Comparison of ENCODE assay signal across 8 cellular contexts in genomic region chr11:47177846-47178245, GRCh38. TPM values are rescaled to one million over a fixed set of nuclear protein-coding genes. Genes with fewer than 3 reads are reported as not detected.
DNase-seq lines count a peak whose midpoint lies in the region; ATAC-seq and TF ChIP-seq lines count a peak whose summit lies in the region.

No MANE protein-coding gene starts in this region.

- H3K4me3 ChIP-seq in IMR-90 (ENCODE audit: insufficient read depth, low read depth, low read length) (no peak overlapping the region), adrenal gland (no peak overlapping the region), left lung (peak overlapping the region in 1 of 2 donors; percentile 100), subcutaneous abdominal adipose tissue (ENCODE audit: low read depth in 1 of 5, low read length in 5 of 5) (peak overlapping the region; percentile 69 to 97 (median 80))

- peak overlapping the region; percentile 65 for H4K5ac ChIP-seq in IMR-90 (ENCODE audit: low read depth, low read length)

- no peak for DNase-seq in IMR-90
- DNase-seq in adrenal gland, result peak in 6 of 7 donors; percentile 70 to 93 (median 88)
- no peak for DNase-seq in left lung
- DNase-seq in NCI-H146 (lab: John Stamatoyannopoulos, UW), result no peak
- DNase-seq in GM10266 (ENCODE audit: extremely low spot score), result no peak

- H3K27ac ChIP-seq in IMR-90 (ENCODE audit: insufficient read depth, low read length) (peak overlapping the region; percentile 64), adrenal gland (peak overlapping the region; percentile 91 to 99 (median 97)), left lung (peak overlapping the region; percentile 94 to 97), subcutaneous abdominal adipose tissue (ENCODE audit: low read depth, low read length) (peak overlapping the region; percentile 99)

- H3K4ac ChIP-seq in IMR-90 (ENCODE audit: low read depth, low read length), result peak overlapping the region; percentile 26

- no peak overlapping the region for H3K23ac ChIP-seq in IMR-90 (ENCODE audit: low read depth, low read length)

- peaks cover 11 to 44% of the 10 kb centered on the region in 2 experiments for H3K79me1 ChIP-seq in IMR-90 (ENCODE audit: low read depth in 1 of 2, low read length in 2 of 2)

- H3K18ac ChIP-seq in IMR-90 (ENCODE audit: low read depth, low read length), result no peak overlapping the region; the same call in 1 of the 2 replicates

- peak overlapping the region; percentile 94 for H2AK9ac ChIP-seq in IMR-90 (replicated peaks; ENCODE audit: low read depth, low read length, poor library complexity)

- no peak for TF ChIP-seq CTCF in IMR-90 (conservative IDR thresholded peaks at IDR 0.05; ENCODE audit: low read depth, low read length)
- TF ChIP-seq CTCF in adrenal gland (IDR thresholded peaks at IDR 0.05), result no peak
- TF ChIP-seq CTCF in left lung (IDR thresholded peaks at IDR 0.05), result no peak
- TF ChIP-seq CTCF in GM10266 (IDR thresholded peaks at IDR 0.05; ENCODE audit: control insufficient read depth, insufficient read depth, low read depth, missing control alignments), result no peak

- H3K36me3 ChIP-seq in IMR-90 (ENCODE audit: control insufficient read depth, insufficient read depth, low read length) (peaks cover 38% of the 10 kb centered on the region), adrenal gland (replicated peaks in 1 of 2) (peaks cover 0 to 41% of the 10 kb centered on the region in 2 donors), left lung (peaks cover 0 to 32% of the 10 kb centered on the region in 2 donors), subcutaneous abdominal adipose tissue (ENCODE audit: control insufficient read depth in 5 of 5, insufficient read depth in 5 of 5, low read length in 5 of 5) (peaks cover 3 to 24% (median 17%) of the 10 kb centered on the region in 5 donors)

- TF ChIP-seq RAD21 in IMR-90 (IDR thresholded peaks at IDR 0.05; ENCODE audit: low read length), result no peak

- CTCF ChIA-PET in IMR-90 (lab: Yijun Ruan, JAX), result interaction anchor here (0.8 to 1.5 kb wide), 5 partner anchors 10 to 177 kb away, joined by 3 to 5 read pairs (median 4); no protein-coding TSS in a partner anchor

- TF ChIP-seq POLR2A in IMR-90 (IDR thresholded peaks at IDR 0.05; ENCODE audit: low read depth, low read length) (no peak), adrenal gland (IDR thresholded peaks at IDR 0.05) (peak in 1 of 2 donors; percentile 19)

- H4K91ac ChIP-seq in IMR-90 (ENCODE audit: insufficient read depth, low read depth, low read length), result no peak overlapping the region

- peak overlapping the region; percentile 96 for H2AFZ ChIP-seq in IMR-90 (replicated peaks; ENCODE audit: low read length, poor library complexity)

- ATAC-seq in IMR-90 (ENCODE audit: low read depth), result no peak
- no peak for ATAC-seq in left lung
- no peak for ATAC-seq in HG03571 (IDR thresholded peaks at IDR 0.05; ENCODE audit: unreplicated experiment)
- no peak for ATAC-seq in GM21423 (IDR thresholded peaks at IDR 0.05; ENCODE audit: unreplicated experiment)

- H3K27me3 ChIP-seq in IMR-90 (ENCODE audit: control insufficient read depth, insufficient read depth, low read length) (no peaks in the 10 kb centered on the region), adrenal gland (no peaks in the 10 kb centered on the region), left lung (no peaks in the 10 kb centered on the region), subcutaneous abdominal adipose tissue (ENCODE audit: control insufficient read depth in 5 of 5, insufficient read depth in 4 of 5, low read length in 5 of 5) (no peaks in the 10 kb centered on the region)

- no peak overlapping the region for H3K14ac ChIP-seq in IMR-90 (replicated peaks; ENCODE audit: low read depth, low read length)

- peak overlapping the region; percentile 19 for H2BK5ac ChIP-seq in IMR-90 (ENCODE audit: low read depth, low read length, poor library complexity, severe bottlenecking)

- dilution Hi-C loops in IMR-90 (cut with HindIII; ENCODE audit: low sequenced_read_pairs, unreplicated experiment), result no loop called here

- no peak overlapping the region for H3K4me2 ChIP-seq in IMR-90 (ENCODE audit: low read depth, low read length)

- H4K20me1 ChIP-seq in IMR-90 (ENCODE audit: insufficient read depth, low read length), result peaks cover 9% of the 10 kb centered on the region; the same call in 1 of the 2 replicates

- peaks cover 9% of the 10 kb centered on the region for H3K4me1 ChIP-seq in IMR-90 (ENCODE audit: control insufficient read depth, insufficient read depth, low read length)
- H3K4me1 ChIP-seq in adrenal gland (replicated peaks in 1 of 2), result peaks cover 25 to 44% of the 10 kb centered on the region in 2 donors
- peaks cover 14 to 31% of the 10 kb centered on the region in 2 donors for H3K4me1 ChIP-seq in left lung
- H3K4me1 ChIP-seq in subcutaneous abdominal adipose tissue (ENCODE audit: control insufficient read depth in 5 of 5, insufficient read depth in 5 of 5, low read length in 5 of 5), result peaks cover 11 to 38% (median 34%) of the 10 kb centered on the region in 5 donors

- H2BK15ac ChIP-seq in IMR-90 (ENCODE audit: low read depth, low read length), result no peak overlapping the region

- peak overlapping the region; percentile 78 for H2AK5ac ChIP-seq in IMR-90 (ENCODE audit: low read depth, low read length)

- H4K8ac ChIP-seq in IMR-90 (ENCODE audit: low read depth in 2 of 2, low read length in 2 of 2), result peak overlapping the region; percentile 34 to 78; a peak in 2 of 4 replicates

- in situ Hi-C loops in IMR-90 (cut with MboI; ENCODE audit: low sequenced_read_pairs), result loop anchor here (5.0 kb wide), 1 partner anchor 84 kb away; no protein-coding TSS in a partner anchor

- no peak overlapping the region for H3K56ac ChIP-seq in IMR-90 (ENCODE audit: extremely low read depth, insufficient read depth, low read length)

- H2BK20ac ChIP-seq in IMR-90 (ENCODE audit: low read depth, low read length), result no peak overlapping the region; the same call in 1 of the 2 replicates

- BruUV-seq in IMR-90 (replicated peaks; lab: Mats Ljungman, UMichigan), result no TSS peak

- 0 out of 2 replicates have a peak, but pooled peaks cover 3% of the 10 kb centered on the region for H3K9me1 ChIP-seq in IMR-90 (ENCODE audit: insufficient read depth, low read length)

- WGBS in IMR-90 (ENCODE audit: extremely low coverage in 2 of 2, insufficient read length in 1 of 2), 2 experiments, result 54% methylated on average over 2 of the region's 6 CpGs; no CpG with 5 or more reads in 1 of the 2 experiments
- WGBS in adrenal gland, 4 donors, result 23 to 55% (median 28%) methylated on average over 5 to 6 of the region's 6 CpGs; no CpG with 5 or more reads in 1 of the 4 donors

- intact Hi-C loops in IMR-90 (cut with micrococcal nuclease), result loop anchor here (1.0 to 2.0 kb wide), 4 partner anchors 57 to 177 kb away; no protein-coding TSS in a partner anchor
- intact Hi-C loops in adrenal gland (cut with DNase I), result loop anchor here in 1 of 2 donors (5.0 kb wide), 3 partner anchors 39 to 174 kb away; partner anchors contain the start of gene MYBPC3
- intact Hi-C loops in left lung (cut with DNase I), result no loop called here

- POLR2A ChIA-PET in IMR-90 (lab: Charles Lee; ENCODE audit: unreplicated experiment), result no interaction called here

- no peaks in the 10 kb centered on the region for H3K9me3 ChIP-seq in IMR-90 (ENCODE audit: control insufficient read depth, insufficient read depth, low read length)
- H3K9me3 ChIP-seq in adrenal gland (replicated peaks in 1 of 3), result no peaks in the 10 kb centered on the region
- H3K9me3 ChIP-seq in left lung, result no peaks in the 10 kb centered on the region
- no peaks in the 10 kb centered on the region for H3K9me3 ChIP-seq in subcutaneous abdominal adipose tissue (ENCODE audit: control insufficient read depth in 5 of 5, low read length in 5 of 5)

- H2BK120ac ChIP-seq in IMR-90 (ENCODE audit: low read depth, low read length), result no peak overlapping the region

- H3K9ac ChIP-seq in IMR-90 (ENCODE audit: low read depth, low read length) (peak overlapping the region; percentile 16; the same call in 1 of the 2 replicates), subcutaneous abdominal adipose tissue (ENCODE audit: low read length in 5 of 5) (peak overlapping the region; percentile 2 to 98 (median 69))

TF ChIP-seq in IMR-90, 13 proteins besides CTCF, POLR2A, EP300 and RAD21 (continues in another document):
- no peak for TF ChIP-seq RFX5 (IDR thresholded peaks at IDR 0.05; ENCODE audit: low read depth, low read length)
- no peak for TF ChIP-seq NFE2L2 (IDR thresholded peaks at IDR 0.05; ENCODE audit: low read depth, low read length)
- TF ChIP-seq SMC3 (IDR thresholded peaks at IDR 0.05; ENCODE audit: low read depth, low read length), result no peak
- no peak for TF ChIP-seq BHLHE40 (IDR thresholded peaks at IDR 0.05; ENCODE audit: low read depth, low read length)
- TF ChIP-seq CEBPB (IDR thresholded peaks at IDR 0.05; ENCODE audit: low read depth, low read length), result no peak
- TF ChIP-seq MAFK (IDR thresholded peaks at IDR 0.05; ENCODE audit: low read depth, low read length), result no peak
- TF ChIP-seq FOS (IDR thresholded peaks at IDR 0.05; ENCODE audit: low read depth, low read length), result no peak
- TF ChIP-seq MAZ (IDR thresholded peaks at IDR 0.05; ENCODE audit: borderline replicate concordance, low read depth, low read length), result no peak
- no peak for TF ChIP-seq MXI1 (IDR thresholded peaks at IDR 0.05; ENCODE audit: borderline replicate concordance, low read depth, low read length)

RNA-seq across cellular contexts. Expression of gene ARFGAP2, which starts 1.2 kb away (rescaled TPM):
- 87.8 and 114 TPM in 2 replicates for total RNA-seq in IMR-90 (2012; rRNA removed)
- polyA plus RNA-seq in IMR-90 (2012; rRNA removed), result 35.1 and 54.7 TPM in 2 replicates
- 39.1 and 42.9 TPM in 2 replicates for polyA plus RNA-seq in IMR-90 (2012; cell fraction: cytosol; rRNA removed)
- polyA plus RNA-seq in IMR-90 (2012; cell fraction: nucleus; rRNA removed; ENCODE audit: low replicate concordance), result 145 and 146 TPM in 2 replicates
- 100 to 1,000 TPM in 5 of 8 donors, 10 to 100 TPM in 3; 74.4 to 411 (median 116) TPM for total RNA-seq in adrenal gland
- polyA plus RNA-seq in adrenal gland, result 10 to 100 TPM; 72.3 to 92.6 (median 91.1) TPM
- 10 to 100 TPM; 79.1 to 86.3 TPM for total RNA-seq in left lung

RNA-seq across cellular contexts. Expression of gene PACSIN3, which starts 8.4 kb away (rescaled TPM):
- total RNA-seq in IMR-90 (2012; rRNA removed) (18.9 and 19.2 TPM in 2 replicates), adrenal gland (100 to 1,000 TPM in 6 of 8 donors, 10 to 100 TPM in 2; 96.3 to 211 (median 110) TPM), left lung (10 to 100 TPM; 32.9 to 44.2 TPM)
- polyA plus RNA-seq in IMR-90 (2012; rRNA removed) (21.1 and 24.5 TPM in 2 replicates), adrenal gland (10 to 100 TPM; 49.4 to 78.9 (median 73.7) TPM)
- 30.8 and 31.9 TPM in 2 replicates for polyA plus RNA-seq in IMR-90 (2012; cell fraction: cytosol; rRNA removed)
- 22.7 and 43.7 TPM in 2 replicates for polyA plus RNA-seq in IMR-90 (2012; cell fraction: nucleus; rRNA removed; ENCODE audit: low replicate concordance)

RNA-seq across cellular contexts. Expression of gene DDB2, which starts 36.9 kb away (rescaled TPM):
- total RNA-seq in IMR-90 (2012; rRNA removed) (25.6 and 27.8 TPM in 2 replicates), adrenal gland (100 to 1,000 TPM in 1 of 8 donors, 10 to 100 TPM in 7; 35.8 to 121 (median 58.5) TPM), left lung (10 to 100 TPM; 32.0 to 33.1 TPM)
- polyA plus RNA-seq in IMR-90 (2012; rRNA removed) (33.5 and 33.6 TPM in 2 replicates), adrenal gland (100 to 1,000 TPM in 1 of 3 donors, 10 to 100 TPM in 2; 48.3 to 128 (median 54.9) TPM)
- 24.1 and 24.5 TPM in 2 replicates for polyA plus RNA-seq in IMR-90 (2012; cell fraction: cytosol; rRNA removed)
- 77.2 and 160 TPM in 2 replicates for polyA plus RNA-seq in IMR-90 (2012; cell fraction: nucleus; rRNA removed; ENCODE audit: low replicate concordance)

Comparison
In these comparisons a context has a peak if more than half of its experiments do, and no peak if none do; other contexts are left out.
1. DNase-seq: peak in adrenal gland (6 of 7); none in IMR-90 (single experiment), left lung (0 of 2), NCI-H146 (single experiment) and GM10266 (single experiment).
2. H3K4me3 ChIP-seq: peak in subcutaneous abdominal adipose tissue (5 of 5); none in IMR-90 (single experiment) and adrenal gland (0 of 4).
3. Peak in every context shown above with its lines, with median percentiles within 50 percentile points of each other: H3K27ac ChIP-seq.